1 cellular context compared by ENCODE assay signal in genomic region chr21:29163381-29164115, GRCh38.
TF ChIP-seq lines count a peak whose summit lies in the region.

No MANE protein-coding gene starts in this region.

TF ChIP-seq in K562, 482 proteins besides CTCF, POLR2A, EP300 and RAD21 (continued from another document):
- no peak for TF ChIP-seq BRF2 (IDR thresholded peaks at IDR 0.05; ENCODE audit: borderline replicate concordance, insufficient read depth, insufficient read length)
- TF ChIP-seq JUND (IDR thresholded peaks at IDR 0.05; ENCODE audit: borderline replicate concordance, low read depth, low read length) = 0 out of 2 replicates have a peak, but pooled peaks have one; percentile 15
- TF ChIP-seq JUND (tag; IDR thresholded peaks at IDR 0.05; ENCODE audit: borderline replicate concordance, low read depth, low read length) = no peak
- TF ChIP-seq TRIM24 (IDR thresholded peaks at IDR 0.05) = peak in 1 of 2 experiments; percentile 11; a peak in 1 of 4 replicates
- TF ChIP-seq CEBPG (CRISPR knock-in tag; IDR thresholded peaks at IDR 0.05) = no peak
- peak; percentile 68 to 70; a peak in 3 of 4 replicates for TF ChIP-seq CEBPG (tag; conservative IDR thresholded peaks at IDR 0.05 in 1 of 2, IDR thresholded peaks at IDR 0.05 in 1 of 2)
- TF ChIP-seq CEBPB (tag; IDR thresholded peaks at IDR 0.05) = peak; percentile 69
